ENCODE assay signal across 8 cellular contexts in the genomic region with DNA sequence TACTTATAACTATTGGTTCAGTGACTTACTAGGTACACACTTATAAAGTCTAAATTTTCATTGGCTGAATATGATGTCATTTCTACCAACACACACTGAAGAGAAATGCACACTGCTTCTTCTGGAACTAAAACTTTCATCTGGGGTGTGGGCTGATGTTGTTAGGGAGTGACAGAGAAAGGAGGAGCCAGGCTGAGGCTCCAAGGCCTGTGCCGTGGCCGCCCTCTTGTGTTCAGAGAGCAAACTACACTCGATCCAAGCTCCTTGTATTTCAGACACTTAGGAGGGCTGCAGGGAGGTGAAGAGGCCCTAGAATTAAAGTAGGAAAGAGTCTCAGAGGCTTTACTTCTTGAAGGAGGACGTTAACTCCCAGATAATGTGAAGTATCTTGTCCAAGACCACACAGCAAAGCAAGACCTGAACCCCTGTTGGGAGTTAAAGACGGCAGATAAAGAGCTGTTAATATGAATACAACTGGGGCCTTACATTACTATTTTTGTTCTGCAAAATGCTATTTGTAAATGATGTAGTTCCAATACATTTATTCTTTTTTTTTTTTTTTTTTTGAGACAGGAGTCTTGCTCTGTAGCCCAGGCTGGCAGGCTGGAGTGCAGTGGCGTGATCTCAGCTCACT.
DNase-seq lines count a peak whose midpoint lies in the region; ATAC-seq and TF ChIP-seq lines count a peak whose summit lies in the region.

No MANE protein-coding gene starts in this region.

- TF ChIP-seq POLR2A in tibial nerve (IDR thresholded peaks at IDR 0.05): no peak

- H4K20me1 ChIP-seq in DOHH2 (ENCODE audit: control insufficient read depth, insufficient read depth, low read depth, low read length): no peaks in the 10 kb centered on the region
- peaks cover 38% of the 10 kb centered on the region for H4K20me1 ChIP-seq in osteoblast (ENCODE audit: insufficient read depth, low read length)

- H3K4me3 ChIP-seq in DOHH2 (ENCODE audit: low read length) (no peak overlapping the region), SJCRH30 (no peak overlapping the region), osteoblast (ENCODE audit: insufficient read depth, low read length) (no peak overlapping the region), tibial nerve (no peak overlapping the region)

- TF ChIP-seq EP300 in tibial nerve (IDR thresholded peaks at IDR 0.05): peak in 1 of 2 donors; percentile 30

- no peak overlapping the region for H2AFZ ChIP-seq in osteoblast (ENCODE audit: low read length)

- no peaks in the 10 kb centered on the region for H3K79me2 ChIP-seq in DOHH2 (ENCODE audit: control insufficient read depth, low read length)
- H3K79me2 ChIP-seq in osteoblast (ENCODE audit: insufficient read depth, low read length): peaks cover 76% of the 10 kb centered on the region

- H3K27ac ChIP-seq in DOHH2 (ENCODE audit: low read depth, low read length) (no peak overlapping the region), SJCRH30 (no peak overlapping the region), foreskin keratinocyte (no peak overlapping the region), osteoblast (ENCODE audit: low read depth, low read length) (peak overlapping the region; percentile 27), tibial nerve (peak overlapping the region in 1 of 4 donors; percentile 53)

- H3K4me1 ChIP-seq in DOHH2 (ENCODE audit: control insufficient read depth, low read length) (peaks cover 27% of the 10 kb centered on the region), SJCRH30 (peaks cover 30% of the 10 kb centered on the region), foreskin keratinocyte (no peaks in the 10 kb centered on the region), osteoblast (ENCODE audit: insufficient read depth, low read length) (peaks cover 42% of the 10 kb centered on the region), tibial nerve (peaks cover 0 to 37% (median 19%) of the 10 kb centered on the region in 4 donors)

- no peaks in the 10 kb centered on the region for H3F3A ChIP-seq in DOHH2 (ENCODE audit: control insufficient read depth, insufficient read depth)

- H3K36me3 ChIP-seq in DOHH2 (ENCODE audit: control insufficient read depth, low read length) (no peaks in the 10 kb centered on the region), SJCRH30 (peaks cover 17% of the 10 kb centered on the region), osteoblast (ENCODE audit: insufficient read depth, low read length) (peaks cover 88% of the 10 kb centered on the region), tibial nerve (peaks cover 0 to 36% (median 0%) of the 10 kb centered on the region in 3 donors)

- DNase-seq in KG1 (lab: John Stamatoyannopoulos, UW): peak; percentile 38
- peak; percentile 77 to 93 for DNase-seq in SJCRH30
- peak; percentile 62 for DNase-seq in activated effector memory CD4-positive, alpha-beta T cell treated with Interleukin-2 at 50 U/mL for 16 hours
- peak; percentile 26 to 45 for DNase-seq in foreskin keratinocyte
- peak; percentile 91 for DNase-seq in osteoblast (ENCODE audit: insufficient read length, low spot score, missing footprints)
- DNase-seq in tibial nerve (ENCODE audit: low spot score in 2 of 2): peak; percentile 78 to 90

- H3K9me3 ChIP-seq in DOHH2 (ENCODE audit: control insufficient read depth, insufficient read depth, low read length) (peaks cover 4% of the 10 kb centered on the region), SJCRH30 (replicated peaks) (no peaks in the 10 kb centered on the region), osteoblast (ENCODE audit: low read depth, low read length) (no peaks in the 10 kb centered on the region), tibial nerve (no peaks in the 10 kb centered on the region)

- peak; percentile 91 for TF ChIP-seq CTCF in DOHH2 (IDR thresholded peaks at IDR 0.05; ENCODE audit: low read depth, low read length, poor library complexity, severe bottlenecking)
- peak; percentile 82 for TF ChIP-seq CTCF in foreskin keratinocyte (conservative IDR thresholded peaks at IDR 0.05)
- TF ChIP-seq CTCF in osteoblast (IDR thresholded peaks at IDR 0.05; ENCODE audit: extremely low read depth, low read depth, low read length): peak; percentile 94
- TF ChIP-seq CTCF in tibial nerve (IDR thresholded peaks at IDR 0.05): peak; percentile 88 to 96 (median 91)

- WGBS in tibial nerve, 2 donors: 30 to 34% methylated on average over 6 of the region's 6 CpGs

- no peaks in the 10 kb centered on the region for H3K9me2 ChIP-seq in DOHH2 (replicated peaks; ENCODE audit: control insufficient read depth, low read length)

- H3K4me2 ChIP-seq in DOHH2 (ENCODE audit: low read length) (no peak overlapping the region), osteoblast (ENCODE audit: insufficient read depth, low read length) (no peak overlapping the region)

- ATAC-seq in GM21529 (IDR thresholded peaks at IDR 0.05; ENCODE audit: unreplicated experiment): peak; percentile 92
- ATAC-seq in foreskin keratinocyte: peak; percentile 87

- H3K27me3 ChIP-seq in DOHH2 (ENCODE audit: control insufficient read depth, low read length) (peaks cover 7% of the 10 kb centered on the region; the same call in 1 of the 2 replicates), SJCRH30 (no peaks in the 10 kb centered on the region), foreskin keratinocyte (no peaks in the 10 kb centered on the region), osteoblast (ENCODE audit: insufficient read depth, low read length) (no peaks in the 10 kb centered on the region), tibial nerve (no peaks in the 10 kb centered on the region)

Comparison
In these comparisons a context has a peak if more than half of its experiments do, and no peak if none do; other contexts are left out.
1. DNase-seq: peak in every context shown above with its lines; median percentile 91 in osteoblast; 85 in SJCRH30; 84 in tibial nerve; 62 in activated effector memory CD4-positive, alpha-beta T cell treated with Interleukin-2 at 50 U/mL for 16 hours; 38 in KG1; 36 in foreskin keratinocyte.